Comparison of ENCODE assay signal across 1 cellular context in the genomic region with DNA sequence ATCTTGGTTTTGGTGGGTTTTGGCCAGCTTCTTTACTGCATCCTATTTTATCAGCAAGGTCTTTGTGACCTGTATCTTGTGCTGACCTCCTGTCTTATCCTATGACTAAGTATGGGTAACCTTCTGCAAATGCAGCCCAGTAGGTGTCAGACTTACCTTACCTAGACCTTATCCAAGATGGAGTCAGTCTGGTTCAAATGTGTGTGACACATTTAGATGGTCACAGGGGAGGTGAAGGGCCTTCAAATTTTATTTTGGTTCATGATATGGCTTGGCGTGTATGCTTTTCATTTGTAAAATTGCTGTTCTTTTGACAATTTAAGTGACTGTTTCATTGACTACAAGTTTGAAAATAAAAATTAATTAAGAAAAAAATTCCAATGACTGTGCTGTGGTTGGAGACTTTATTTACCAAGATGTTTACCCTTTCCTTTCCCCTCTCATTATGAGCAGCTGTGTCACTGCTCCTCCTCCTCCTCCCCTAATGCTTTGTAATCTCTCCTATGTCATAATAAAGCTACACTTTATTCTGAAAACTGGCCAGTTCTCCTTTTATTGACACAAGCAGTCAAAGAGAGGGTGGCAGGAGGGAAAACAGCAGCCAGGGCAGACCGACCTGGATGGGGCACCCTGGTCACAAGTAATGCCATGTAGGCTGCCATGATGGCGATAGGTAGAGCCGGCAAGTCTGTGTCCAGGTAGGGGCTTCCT.
TF ChIP-seq lines count a peak whose summit lies in the region.

No MANE protein-coding gene starts in this region.

TF ChIP-seq in K562, 482 proteins besides CTCF, POLR2A, EP300 and RAD21 (continued from another document):
- TF ChIP-seq, protein P1, sequence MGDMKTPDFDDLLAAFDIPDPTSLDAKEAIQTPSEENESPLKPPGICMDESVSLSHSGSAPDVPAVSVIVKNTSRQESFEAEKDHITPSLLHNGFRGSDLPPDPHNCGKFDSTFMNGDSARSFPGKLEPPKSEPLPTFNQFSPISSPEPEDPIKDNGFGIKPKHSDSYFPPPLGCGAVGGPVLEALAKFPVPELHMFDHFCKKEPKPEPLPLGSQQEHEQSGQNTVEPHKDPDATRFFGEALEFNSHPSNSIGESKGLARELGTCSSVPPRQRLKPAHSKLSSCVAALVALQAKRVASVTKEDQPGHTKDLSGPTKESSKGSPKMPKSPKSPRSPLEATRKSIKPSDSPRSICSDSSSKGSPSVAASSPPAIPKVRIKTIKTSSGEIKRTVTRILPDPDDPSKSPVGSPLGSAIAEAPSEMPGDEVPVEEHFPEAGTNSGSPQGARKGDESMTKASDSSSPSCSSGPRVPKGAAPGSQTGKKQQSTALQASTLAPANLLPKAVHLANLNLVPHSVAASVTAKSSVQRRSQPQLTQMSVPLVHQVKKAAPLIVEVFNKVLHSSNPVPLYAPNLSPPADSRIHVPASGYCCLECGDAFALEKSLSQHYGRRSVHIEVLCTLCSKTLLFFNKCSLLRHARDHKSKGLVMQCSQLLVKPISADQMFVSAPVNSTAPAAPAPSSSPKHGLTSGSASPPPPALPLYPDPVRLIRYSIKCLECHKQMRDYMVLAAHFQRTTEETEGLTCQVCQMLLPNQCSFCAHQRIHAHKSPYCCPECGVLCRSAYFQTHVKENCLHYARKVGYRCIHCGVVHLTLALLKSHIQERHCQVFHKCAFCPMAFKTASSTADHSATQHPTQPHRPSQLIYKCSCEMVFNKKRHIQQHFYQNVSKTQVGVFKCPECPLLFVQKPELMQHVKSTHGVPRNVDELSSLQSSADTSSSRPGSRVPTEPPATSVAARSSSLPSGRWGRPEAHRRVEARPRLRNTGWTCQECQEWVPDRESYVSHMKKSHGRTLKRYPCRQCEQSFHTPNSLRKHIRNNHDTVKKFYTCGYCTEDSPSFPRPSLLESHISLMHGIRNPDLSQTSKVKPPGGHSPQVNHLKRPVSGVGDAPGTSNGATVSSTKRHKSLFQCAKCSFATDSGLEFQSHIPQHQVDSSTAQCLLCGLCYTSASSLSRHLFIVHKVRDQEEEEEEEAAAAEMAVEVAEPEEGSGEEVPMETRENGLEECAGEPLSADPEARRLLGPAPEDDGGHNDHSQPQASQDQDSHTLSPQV (IDR thresholded peaks at IDR 0.05) = 0 out of 2 replicates have a peak, but pooled peaks have one; percentile 61
- TF ChIP-seq ZNF766 (CRISPR knock-in tag; conservative IDR thresholded peaks at IDR 0.05) = peak; percentile 66
TF ChIP-seq in K562: peak in this region for 17.
